Comparison of ENCODE assay signal across 10 cellular contexts in genomic region chr1:201614262-201615015, GRCh38.
DNase-seq lines count a peak whose midpoint lies in the region; ATAC-seq and TF ChIP-seq lines count a peak whose summit lies in the region.
"Had no signal": no experiment of that assay in that cellular context is flagged by ENCODE, and none has a peak within 500 bp of the region (broad histone marks: within the 10 kb centered on the region; RNA-seq: fewer than 3 reads in every experiment).

No MANE protein-coding gene starts in this region.

- no peak for TF ChIP-seq CTCF in HCT116 (IDR thresholded peaks at IDR 0.05 in 2 of 3, conservative IDR thresholded peaks at IDR 0.05 in 1 of 3; ENCODE audit: borderline replicate concordance in 1 of 3, insufficient read depth in 1 of 3, low read depth in 2 of 3, low read length in 2 of 3)
- no peak for TF ChIP-seq CTCF in RWPE2 (IDR thresholded peaks at IDR 0.05; ENCODE audit: poor library complexity, severe bottlenecking)
- no peak for TF ChIP-seq CTCF in osteoblast (IDR thresholded peaks at IDR 0.05; ENCODE audit: extremely low read depth, low read depth, low read length)

- CTCF ChIA-PET in HCT116 (lab: Charles Lee) = interaction anchor here (1.0 kb wide), 1 partner anchor 94 kb away, joined by 3 read pairs; no protein-coding TSS in a partner anchor

- peaks cover 8% of the 10 kb centered on the region; the same call in 1 of the 2 replicates for H3K27me3 ChIP-seq in HCT116 (ENCODE audit: insufficient read depth, low read length)
- H3K27me3 ChIP-seq in RWPE2 (ENCODE audit: insufficient read depth, poor library complexity, severe bottlenecking) = no peaks in the 10 kb centered on the region
- no peaks in the 10 kb centered on the region for H3K27me3 ChIP-seq in osteoblast (ENCODE audit: insufficient read depth, low read length)

- H3K27ac ChIP-seq in HCT116 (ENCODE audit: low read depth, low read length) = no peak overlapping the region
- H3K27ac ChIP-seq in RWPE2 (ENCODE audit: poor library complexity, severe bottlenecking) = no peak overlapping the region
- H3K27ac ChIP-seq in osteoblast (ENCODE audit: low read depth, low read length) = no peak overlapping the region

- no peaks in the 10 kb centered on the region for H3K9me2 ChIP-seq in HCT116 (ENCODE audit: insufficient read depth)

- BruUV-seq in HCT116 (replicated peaks; lab: Mats Ljungman, UMichigan) = no TSS peak

- intact Hi-C loops in HCT116 (cut with micrococcal nuclease) = no loop called here

- H3K4me3 ChIP-seq in HCT116 (replicated peaks in 1 of 2; ENCODE audit: low read depth in 1 of 2, low read length in 2 of 2) (no peak overlapping the region), RWPE2 (ENCODE audit: severe bottlenecking) (no peak overlapping the region), osteoblast (ENCODE audit: insufficient read depth, low read length) (no peak overlapping the region)

- no peak overlapping the region for H3K4me3 Mint-ChIP-seq in naive thymus-derived CD8-positive, alpha-beta T cell

- H4K20me1 ChIP-seq in HCT116 (ENCODE audit: insufficient read depth) (no peaks in the 10 kb centered on the region; the same call in 1 of the 2 replicates), osteoblast (ENCODE audit: insufficient read depth, low read length) (peaks cover 62% of the 10 kb centered on the region)

- H3K79me2 ChIP-seq in HCT116 (ENCODE audit: insufficient read depth, low read length) (no peaks in the 10 kb centered on the region), osteoblast (ENCODE audit: insufficient read depth, low read length) (peaks cover 93% of the 10 kb centered on the region)

- H3K27ac Mint-ChIP-seq in naive thymus-derived CD8-positive, alpha-beta T cell = no peak overlapping the region

- H3K27me3 Mint-ChIP-seq in naive thymus-derived CD8-positive, alpha-beta T cell = peaks cover 0 to 14% (median 1%) of the 10 kb centered on the region in 5 donors

- no peaks in the 10 kb centered on the region for H3K4me1 Mint-ChIP-seq in naive thymus-derived CD8-positive, alpha-beta T cell

- H3K9me3 ChIP-seq in HCT116 (ENCODE audit: control insufficient read depth in 1 of 2, insufficient read depth in 1 of 2, low read depth in 1 of 2, low read length in 2 of 2) (no peaks in the 10 kb centered on the region), RWPE2 (ENCODE audit: severe bottlenecking) (no peaks in the 10 kb centered on the region), osteoblast (ENCODE audit: low read depth, low read length) (no peaks in the 10 kb centered on the region)

- H2AFZ ChIP-seq in HCT116 (ENCODE audit: low read depth, low read length, poor library complexity, severe bottlenecking) = no peak overlapping the region
- H2AFZ ChIP-seq in osteoblast (ENCODE audit: low read length) = no peak overlapping the region

- no peak for TF ChIP-seq POLR2A in HCT116 (IDR thresholded peaks at IDR 0.05; ENCODE audit: borderline replicate concordance, extremely low read depth, insufficient read depth, insufficient read length)

- POLR2A ChIA-PET in HCT116 (lab: Charles Lee) = no interaction called here
- POLR2A ChIA-PET in naive thymus-derived CD8-positive, alpha-beta T cell (lab: Charles Lee) = no interaction called here

- H3K36me3 ChIP-seq in HCT116 (ENCODE audit: control insufficient read depth in 1 of 2, insufficient read depth in 2 of 2, low read length in 2 of 2) = no peaks in the 10 kb centered on the region
- H3K36me3 ChIP-seq in RWPE2 (ENCODE audit: low read depth) = no peaks in the 10 kb centered on the region
- peaks cover 25% of the 10 kb centered on the region for H3K36me3 ChIP-seq in osteoblast (ENCODE audit: insufficient read depth, low read length)

- H3K4me1 ChIP-seq in HCT116 (ENCODE audit: control insufficient read depth in 1 of 2, insufficient read depth in 2 of 2, low read length in 2 of 2) (no peaks in the 10 kb centered on the region; a peak in 1 of 4 replicates), RWPE2 (ENCODE audit: insufficient read depth, poor library complexity, severe bottlenecking) (no peaks in the 10 kb centered on the region), osteoblast (ENCODE audit: insufficient read depth, low read length) (peaks cover 9% of the 10 kb centered on the region)

- RAD21 ChIA-PET in HCT116 (lab: Charles Lee; ENCODE audit: low non-redundant PET in 1 of 2, low total read pairs in 2 of 2, uncharacterized antibody in 2 of 2, unreplicated experiment in 2 of 2) = no interaction called here

- no peaks in the 10 kb centered on the region for H3K36me3 Mint-ChIP-seq in naive thymus-derived CD8-positive, alpha-beta T cell

- no peak overlapping the region for H3K4me2 ChIP-seq in HCT116 (ENCODE audit: low read length)
- H3K4me2 ChIP-seq in osteoblast (ENCODE audit: insufficient read depth, low read length) = no peak overlapping the region

- DNase-seq in HCT116 (ENCODE audit: low read depth, low spot score) (no peak), RWPE2 (ENCODE audit: low spot score) (no peak), hepatic stellate cell (ENCODE audit: low spot score) (peak; percentile 60), osteoblast (ENCODE audit: insufficient read length, low spot score, missing footprints) (peak; percentile 88), NCI-H187 (lab: John Stamatoyannopoulos, UW) (no peak), germinal center (ENCODE audit: low spot score) (no peak)
- DNase-seq in naive thymus-derived CD8-positive, alpha-beta T cell = no peak
- DNase-seq: central memory CD4-positive, alpha-beta T cell had no signal

- no peak overlapping the region for H3K9ac ChIP-seq in HCT116 (ENCODE audit: low read length)

- TF ChIP-seq RAD21 in HCT116 (IDR thresholded peaks at IDR 0.05; ENCODE audit: low read depth) = no peak

- ATAC-seq in HCT116 (peak; percentile 63), RWPE2 (ENCODE audit: low read depth) (peak; percentile 78), HG02938 (IDR thresholded peaks at IDR 0.05; ENCODE audit: unreplicated experiment) (no peak)
- ATAC-seq in naive thymus-derived CD8-positive, alpha-beta T cell = no peak
- ATAC-seq: Panc1 had no signal

- H3K9me3 Mint-ChIP-seq in naive thymus-derived CD8-positive, alpha-beta T cell = no peaks in the 10 kb centered on the region

TF ChIP-seq in HCT116, 20 proteins besides CTCF, POLR2A, EP300 and RAD21:
- TF ChIP-seq REST (IDR thresholded peaks at IDR 0.05; ENCODE audit: low read depth) (peak; percentile 60), ELF1 (IDR thresholded peaks at IDR 0.05; ENCODE audit: borderline replicate concordance, low read depth) (no peak)

Comparison
In these comparisons a context has a peak if more than half of its experiments do, and no peak if none do; other contexts are left out.
1. ATAC-seq: peak in HCT116 (single experiment) and RWPE2 (single experiment); none in HG02938 (single experiment) and naive thymus-derived CD8-positive, alpha-beta T cell (0 of 2).
2. DNase-seq: peak in hepatic stellate cell (single experiment) and osteoblast (single experiment); none in HCT116 (single experiment), RWPE2 (single experiment), naive thymus-derived CD8-positive, alpha-beta T cell (0 of 10), NCI-H187 (0 of 2) and germinal center (single experiment).